In the genomic region with DNA sequence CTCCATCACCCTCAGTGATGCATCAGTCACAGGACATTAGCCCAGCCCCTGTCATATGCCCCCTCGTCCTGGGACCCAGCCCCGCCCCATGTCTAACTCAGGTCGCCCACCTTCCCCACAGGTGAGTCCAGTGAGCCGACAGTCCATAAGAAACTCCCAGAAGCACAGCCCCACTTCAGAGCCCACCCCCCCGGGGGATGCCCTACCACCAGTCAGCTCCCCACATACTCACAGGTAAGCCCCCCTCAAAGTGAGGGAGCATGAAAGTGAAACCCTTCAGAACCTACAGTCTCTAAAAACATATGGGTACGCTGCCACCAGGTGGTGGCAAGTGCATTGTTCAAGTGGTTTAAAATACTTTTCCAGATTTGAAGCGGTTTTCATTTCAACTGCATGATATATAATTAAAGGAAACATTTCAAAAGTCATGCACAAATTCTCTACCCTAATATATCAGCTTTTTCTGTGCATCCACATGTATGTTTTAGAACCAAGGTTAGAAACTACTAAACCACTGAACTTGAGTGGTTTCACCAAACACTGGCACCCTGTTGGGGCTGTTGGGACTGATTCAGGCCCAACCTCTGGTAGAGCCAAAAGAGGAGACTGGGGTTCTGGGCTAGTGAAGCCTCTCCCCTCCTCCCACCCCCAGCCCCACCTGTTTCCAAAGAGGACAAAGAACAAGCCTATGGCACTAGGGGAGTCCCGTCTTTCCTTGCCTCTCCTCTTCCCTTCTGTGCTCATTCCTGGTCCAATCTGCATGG, we compare ENCODE assay signal across 8 cellular contexts. TPM values are rescaled to one million over a fixed set of nuclear protein-coding genes. Genes with fewer than 3 reads are reported as not detected.
A peak's percentile ranks its signal among the peaks of the same experiment; 100 is the strongest.
DNase-seq lines count a peak whose midpoint lies in the region; ATAC-seq and TF ChIP-seq lines count a peak whose summit lies in the region.

No MANE protein-coding gene starts in this region.

- H3K4me3 ChIP-seq in WERI-Rb-1 (ENCODE audit: low read depth, low read length): no peak overlapping the region
- H3K4me3 ChIP-seq in dorsolateral prefrontal cortex: no peak overlapping the region

- peak in 2 of 3 experiments; percentile 62 to 74 for DNase-seq in NCI-H1417 (lab: John Stamatoyannopoulos, UW)
- no peak for DNase-seq in NCI-H1417 treated with DMSO at 0.1 percent for 48 hours (lab: John Stamatoyannopoulos, UW)
- DNase-seq in M059J (ENCODE audit: low read depth): peak; percentile 68
- peak; percentile 38 for DNase-seq in WERI-Rb-1
- DNase-seq in dorsolateral prefrontal cortex: peak in 1 of 10 donors; percentile 45
- peak; percentile 54 for DNase-seq in natural killer cell
- no peak for DNase-seq in GF-D8 (lab: John Stamatoyannopoulos, UW)

- H3K4me3 Mint-ChIP-seq in natural killer cell: peak overlapping the region; percentile 87

- no peaks in the 10 kb centered on the region for H3K36me3 ChIP-seq in WERI-Rb-1

- ATAC-seq in natural killer cell: peak; percentile 55 to 64 (median 61)
- ATAC-seq in GM18520 (IDR thresholded peaks at IDR 0.05; ENCODE audit: unreplicated experiment): no peak

- H3K27me3 ChIP-seq in WERI-Rb-1 (ENCODE audit: insufficient read depth, low read depth, severe bottlenecking) (peaks cover 27% of the 10 kb centered on the region), dorsolateral prefrontal cortex (peaks cover 0 to 64% (median 20%) of the 10 kb centered on the region in 45 donors)

- no peak overlapping the region for H3K27ac ChIP-seq in WERI-Rb-1
- no peak overlapping the region for H3K27ac ChIP-seq in dorsolateral prefrontal cortex

- peak; percentile 25; the same call in 1 of the 2 replicates for TF ChIP-seq CTCF in WERI-Rb-1 (IDR thresholded peaks at IDR 0.05; ENCODE audit: low read depth, low read length)
- TF ChIP-seq CTCF in dorsolateral prefrontal cortex (IDR thresholded peaks at IDR 0.05 in 54 of 56, conservative IDR thresholded peaks at IDR 0.05 in 2 of 56; ENCODE audit: low read depth in 1 of 56, partially characterized antibody in 56 of 56): peak; percentile 34 to 88 (median 72)
- peak; percentile 68 for TF ChIP-seq CTCF in natural killer cell (IDR thresholded peaks at IDR 0.05)

- no peaks in the 10 kb centered on the region for H3K9me3 Mint-ChIP-seq in natural killer cell

- H3K36me3 Mint-ChIP-seq in natural killer cell: no peaks in the 10 kb centered on the region

- no peaks in the 10 kb centered on the region for H3K9me3 ChIP-seq in WERI-Rb-1 (ENCODE audit: severe bottlenecking)

- H3K4me1 Mint-ChIP-seq in natural killer cell: peaks cover 6 to 21% of the 10 kb centered on the region in 2 donors

- H3K27me3 Mint-ChIP-seq in natural killer cell (ENCODE audit: low read depth in 2 of 2): peaks cover 7 to 26% of the 10 kb centered on the region in 2 donors

- H3K27ac Mint-ChIP-seq in natural killer cell: peak overlapping the region in 1 of 2 donors; percentile 70

- intact Hi-C loops in dorsolateral prefrontal cortex (cut with DNase I) (loop anchor here in 1 of 2 donors (2.0 to 5.0 kb wide), 2 partner anchors 61 to 167 kb away; no protein-coding TSS in a partner anchor), natural killer cell (cut with micrococcal nuclease) (loop anchor here (1.0 to 10.0 kb wide), 4 partner anchors 27 to 168 kb away; a partner anchor contains a TSS)

RNA-seq across cellular contexts. Expression of a gene that starts 17.3 kb away (rescaled TPM):
- 4.9 and 10.6 TPM in 2 replicates for total RNA-seq in M059J (2014; rRNA removed; shearing (Covaris generic))
- total RNA-seq in dorsolateral prefrontal cortex (10 to 100 TPM; 10.3 to 57.6 (median 18.1) TPM), natural killer cell (10 to 100 TPM in 1 of 3 donors, 1 to 10 TPM in 2; 6.9 to 10.9 (median 9.3) TPM)

RNA-seq across cellular contexts. Expression of a gene that starts 24.0 kb away (rescaled TPM):
- 247 and 252 TPM in 2 replicates for total RNA-seq in M059J (2014; rRNA removed; shearing (Covaris generic))
- 100 to 1,000 TPM in 96 of 120 experiments, 10 to 100 TPM in 24; 58.9 to 258 (median 114) TPM for total RNA-seq in dorsolateral prefrontal cortex
- total RNA-seq in natural killer cell: 10 to 100 TPM; 46.1 to 94.8 (median 55.4) TPM

RNA-seq across cellular contexts. Expression of a gene that starts 27.7 kb away (rescaled TPM):
- total RNA-seq in M059J (2014; rRNA removed; shearing (Covaris generic)): 7.9 and 14.9 TPM in 2 replicates
- total RNA-seq in dorsolateral prefrontal cortex (10 to 100 TPM; 14.5 to 48.6 (median 27.2) TPM), natural killer cell (10 to 100 TPM; 17.8 to 42.1 (median 33.0) TPM)

RNA-seq across cellular contexts. Expression of a gene that starts 28.3 kb away (rescaled TPM):
- total RNA-seq in M059J (2014; rRNA removed; shearing (Covaris generic)): 31.0 and 50.8 TPM in 2 replicates
- 100 to 1,000 TPM in 119 of 120 experiments, 10 to 100 TPM in 1; 72.0 to 250 (median 144) TPM for total RNA-seq in dorsolateral prefrontal cortex
- total RNA-seq in natural killer cell: 10 to 100 TPM; 25.9 to 26.9 (median 26.8) TPM

RNA-seq across cellular contexts. Expression of a gene that starts 54.0 kb away (rescaled TPM):
- 22.5 and 25.6 TPM in 2 replicates for total RNA-seq in M059J (2014; rRNA removed; shearing (Covaris generic))
- 100 to 1,000 TPM in 50 of 120 experiments, 10 to 100 TPM in 70; 70.3 to 151 (median 96.8) TPM for total RNA-seq in dorsolateral prefrontal cortex
- 10 to 100 TPM; 40.4 to 43.1 (median 42.1) TPM for total RNA-seq in natural killer cell

Comparison
In these comparisons a context has a peak if more than half of its experiments do, and no peak if none do; other contexts are left out.
1. DNase-seq: peak in NCI-H1417 (2 of 3), M059J (single experiment), WERI-Rb-1 (single experiment) and natural killer cell (single experiment); none in NCI-H1417 treated with DMSO at 0.1 percent for 48 hours (single experiment) and GF-D8 (single experiment).
2. Peak in every context shown above with its lines, with median percentiles within 50 percentile points of each other: CTCF ChIP-seq.